Comparison of ENCODE assay signal across 8 cellular contexts in the genomic region with DNA sequence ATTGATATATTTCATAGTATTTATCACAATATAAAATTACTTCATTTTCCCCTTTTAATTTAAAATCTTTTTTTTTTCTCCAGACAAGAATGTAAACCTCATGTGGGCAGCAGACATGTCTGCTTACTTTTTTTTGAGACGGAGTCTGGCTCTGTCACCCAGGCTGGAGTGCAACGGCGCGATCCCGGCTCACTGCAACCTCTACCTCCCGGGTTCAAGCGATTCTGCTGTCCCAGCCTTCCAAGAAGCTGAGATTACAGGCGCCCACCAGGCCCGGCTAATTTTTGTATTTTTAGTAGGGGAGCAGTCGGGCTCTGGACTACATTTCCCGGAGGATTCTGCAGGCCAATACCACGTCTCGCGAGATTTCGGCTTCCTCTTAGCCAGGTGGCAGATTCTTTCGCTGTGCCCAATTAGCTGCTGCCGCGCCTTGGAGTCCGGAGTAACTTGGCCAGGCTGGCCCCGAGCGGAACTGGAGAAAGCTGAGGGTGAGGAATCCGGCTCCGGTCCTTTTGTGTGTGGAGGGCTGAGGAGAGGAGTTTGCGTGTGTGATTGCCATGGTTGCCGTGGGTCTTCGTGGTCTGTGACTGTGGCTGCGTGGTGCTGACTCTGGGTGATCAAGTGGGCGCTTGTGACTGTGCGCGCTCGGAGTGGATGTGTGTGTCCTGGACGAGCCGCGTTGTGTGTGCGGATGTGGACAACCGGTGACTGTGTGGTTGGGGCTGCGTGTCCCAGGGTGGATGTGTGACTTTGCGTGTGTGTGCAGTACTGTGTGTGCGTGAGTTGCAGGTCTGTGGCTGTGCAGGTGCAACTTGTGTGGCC.
DNase-seq lines count a peak whose midpoint lies in the region; ATAC-seq and TF ChIP-seq lines count a peak whose summit lies in the region.
"Not testable (repeated sequence)": the region's sequence is repeated elsewhere in the genome, so short reads cannot be mapped to it uniquely, and the experiment has no call there.

No MANE protein-coding gene starts in this region.

- ATAC-seq in central memory CD8-positive, alpha-beta T cell (replicated peaks; ENCODE audit: extremely low read depth, poor library complexity, severe bottlenecking): not testable (repeated sequence)
- ATAC-seq in right cardiac atrium: peak in 1 of 2 donors; percentile 34

- H3K9me3 ChIP-seq in CD4-positive, alpha-beta memory T cell (ENCODE audit: control insufficient read depth in 1 of 2, low read length in 2 of 2); OCI-LY1 (ENCODE audit: low read length); right cardiac atrium (ENCODE audit: control insufficient read depth, low read length); neuron (ENCODE audit: low read length): not testable (repeated sequence)

- H3K27me3 Mint-ChIP-seq in CD4-positive, alpha-beta memory T cell; central memory CD8-positive, alpha-beta T cell: not testable (repeated sequence)

- not testable (repeated sequence) for TF ChIP-seq CTCF in OCI-LY1 (IDR thresholded peaks at IDR 0.05; ENCODE audit: low read length)

- H3K27ac Mint-ChIP-seq in CD4-positive, alpha-beta memory T cell: peak overlapping the region; percentile 49 to 92 (median 85)
- H3K27ac Mint-ChIP-seq in central memory CD8-positive, alpha-beta T cell (ENCODE audit: low read depth): peak overlapping the region; percentile 95

- H3K36me3 Mint-ChIP-seq in CD4-positive, alpha-beta memory T cell; central memory CD8-positive, alpha-beta T cell (ENCODE audit: insufficient read depth): not testable (repeated sequence)

- peak overlapping the region; percentile 60 for H3K4me2 ChIP-seq in OCI-LY1 (ENCODE audit: low read length)

- H3K27ac ChIP-seq in CD4-positive, alpha-beta memory T cell (ENCODE audit: low read depth, low read length); OCI-LY1 (ENCODE audit: low read depth, low read length, poor library complexity, severe bottlenecking): not testable (repeated sequence)
- peak overlapping the region; percentile 99 for H3K27ac ChIP-seq in right cardiac atrium (ENCODE audit: low read length)

- H3K79me2 ChIP-seq in OCI-LY1 (ENCODE audit: insufficient read depth, low read length): not testable (repeated sequence)

- peak in 4 of 5 donors; percentile 39 to 50 (median 48) for DNase-seq in CD4-positive, alpha-beta memory T cell
- DNase-seq in H7: not testable (repeated sequence)
- peak; percentile 82 for DNase-seq in activated CD8-positive, alpha-beta memory T cell treated with anti-CD3 and anti-CD28 coated beads for 24 hours
- DNase-seq in central memory CD8-positive, alpha-beta T cell (ENCODE audit: low spot score in 2 of 2): peak in 1 of 2 donors; percentile 21
- peak; percentile 93 to 98 (median 96) for DNase-seq in right cardiac atrium
- DNase-seq in stimulated activated CD8-positive, alpha-beta memory T cell treated with anti-CD3 and anti-CD28 coated beads, Interleukin-2, amount 100 ng/mL, for 48 hours (ENCODE audit: low read depth in 2 of 2): peak; percentile 40 to 49

- CTCF ChIA-PET in CD4-positive, alpha-beta memory T cell (lab: Charles Lee; ENCODE audit: partially characterized antibody): not testable (repeated sequence)

- H2AFZ ChIP-seq in OCI-LY1 (ENCODE audit: low read length): not testable (repeated sequence)
- peak overlapping the region; percentile 5 for H2AFZ ChIP-seq in neuron (ENCODE audit: low read depth, low read length)

- peak overlapping the region; percentile 47; the same call in 1 of the 2 replicates for H3K9ac ChIP-seq in OCI-LY1 (ENCODE audit: low read length)

- 25% methylated on average over 39 of the region's 39 CpGs for WGBS in right cardiac atrium

- peak overlapping the region in 1 of 2 donors; percentile 28 for H3K4me3 ChIP-seq in CD4-positive, alpha-beta memory T cell (ENCODE audit: low read length in 2 of 2)
- H3K4me3 ChIP-seq in H7 (ENCODE audit: insufficient read depth, low read depth, low read length) (peak overlapping the region; percentile 54), OCI-LY1 (ENCODE audit: low read depth, low read length, poor library complexity, severe bottlenecking) (peak overlapping the region; percentile 61), right cardiac atrium (ENCODE audit: low read length) (peak overlapping the region; percentile 70), neuron (ENCODE audit: low read length) (peak overlapping the region; percentile 66)

- peaks cover 4 to 12% (median 9%) of the 10 kb centered on the region in 4 donors for H3K4me1 Mint-ChIP-seq in CD4-positive, alpha-beta memory T cell
- peaks cover 11% of the 10 kb centered on the region for H3K4me1 Mint-ChIP-seq in central memory CD8-positive, alpha-beta T cell

- not testable (repeated sequence) for H3K9me2 ChIP-seq in OCI-LY1 (ENCODE audit: low read depth, low read length)

- H3K36me3 ChIP-seq in CD4-positive, alpha-beta memory T cell (ENCODE audit: insufficient read depth, low read length); H7 (replicated peaks; ENCODE audit: control insufficient read depth, insufficient read depth, low read length); OCI-LY1 (ENCODE audit: insufficient read depth, low read length); neuron (ENCODE audit: insufficient read depth, low read length): not testable (repeated sequence)

- not testable (repeated sequence) for H3F3A ChIP-seq in OCI-LY1 (ENCODE audit: insufficient read depth, low read length)

- POLR2A ChIA-PET in CD4-positive, alpha-beta memory T cell (lab: Charles Lee; ENCODE audit: partially characterized antibody): not testable (repeated sequence)

- not testable (repeated sequence) for H3K9me3 Mint-ChIP-seq in CD4-positive, alpha-beta memory T cell; central memory CD8-positive, alpha-beta T cell

- peak overlapping the region; percentile 89 to 99 (median 93) for H3K4me3 Mint-ChIP-seq in CD4-positive, alpha-beta memory T cell
- peak overlapping the region; percentile 93 for H3K4me3 Mint-ChIP-seq in central memory CD8-positive, alpha-beta T cell

- intact Hi-C loops in CD4-positive, alpha-beta memory T cell (cut with micrococcal nuclease); right cardiac atrium (cut with DNase I): not testable (repeated sequence)

- H4K20me1 ChIP-seq in OCI-LY1 (ENCODE audit: insufficient read depth, low read length): not testable (repeated sequence)

- not testable (repeated sequence) for H3K27me3 ChIP-seq in CD4-positive, alpha-beta memory T cell (ENCODE audit: insufficient read depth, low read length); H7 (ENCODE audit: control insufficient read depth, insufficient read depth, low read length); OCI-LY1 (ENCODE audit: insufficient read depth, low read length); right cardiac atrium (ENCODE audit: control insufficient read depth, insufficient read depth); neuron (ENCODE audit: insufficient read depth, low read length)

- H3K4me1 ChIP-seq in CD4-positive, alpha-beta memory T cell (ENCODE audit: insufficient read depth, low read length); OCI-LY1 (ENCODE audit: insufficient read depth, low read length, severe bottlenecking); right cardiac atrium (ENCODE audit: control insufficient read depth, insufficient read depth, low read length); neuron (ENCODE audit: insufficient read depth, low read length): not testable (repeated sequence)
